In the genomic region with DNA sequence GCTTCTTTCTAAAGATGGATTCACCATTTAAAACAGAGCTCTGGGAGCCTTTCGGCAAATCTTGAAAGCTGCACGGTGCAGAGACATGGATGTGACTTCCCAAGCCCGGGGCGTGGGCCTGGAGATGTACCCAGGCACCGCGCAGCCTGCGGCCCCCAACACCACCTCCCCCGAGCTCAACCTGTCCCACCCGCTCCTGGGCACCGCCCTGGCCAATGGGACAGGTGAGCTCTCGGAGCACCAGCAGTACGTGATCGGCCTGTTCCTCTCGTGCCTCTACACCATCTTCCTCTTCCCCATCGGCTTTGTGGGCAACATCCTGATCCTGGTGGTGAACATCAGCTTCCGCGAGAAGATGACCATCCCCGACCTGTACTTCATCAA, we compare ENCODE assay signal across 22 cellular contexts. TPM values are rescaled to one million over a fixed set of nuclear protein-coding genes. Genes with fewer than 3 reads are reported as not detected.
"Had no signal": no experiment of that assay in that cellular context is flagged by ENCODE, and none has a peak within 500 bp of the region (broad histone marks: within the 10 kb centered on the region; RNA-seq: fewer than 3 reads in every experiment).

No MANE protein-coding gene starts in this region.

- H3K4me3 ChIP-seq: adrenal gland, breast epithelium, SK-N-MC had no signal

- H3K27me3 Mint-ChIP-seq: activated CD4-positive, alpha-beta T cell treated with anti-CD3 and anti-CD28 coated beads for 36 hours; activated naive CD8-positive, alpha-beta T cell treated with anti-CD3 and anti-CD28 coated beads, Interleukin-2, amount 10 ng/mL, durations not matched to agents 7 days and 5 days; T-cell had no signal

- H3K36me3 ChIP-seq: breast epithelium had no signal

- H3K27ac ChIP-seq: breast epithelium, KMS-11, SK-N-MC, VCaP had no signal

- DNase-seq: activated CD4-positive, alpha-beta memory T cell treated with anti-CD3 and anti-CD28 coated beads, Interleukin-2, amount 10 ng/mL, durations not matched to agents 7 days and 5 days; activated CD4-positive, alpha-beta T cell treated with anti-CD3 and anti-CD28 coated beads for 36 hours; activated CD4-positive, alpha-beta T cell treated with anti-CD3 and anti-CD28 coated beads, Interleukin-2, amount 50 U/mL, for 1 hour; activated naive CD4-positive, alpha-beta T cell treated with anti-CD3 and anti-CD28 coated beads, Interleukin-2, amount 50 U/mL, for 16 hours; activated naive CD8-positive, alpha-beta T cell treated with anti-CD3 and anti-CD28 coated beads, Interleukin-2, amount 10 ng/mL, durations not matched to agents 7 days and 5 days; activated T-cell treated with anti-CD3 and anti-CD28 coated beads, Interleukin-2, amount 50 U/mL, for 72 hours; adrenal gland; NCI-H1105; NCI-H1436; NCI-H1694 treated with DMSO at 0.1 percent for 48 hours; NCI-H2029 treated with DMSO at 0.1 percent for 48 hours; NCI-H345; NCI-H510A; NCI-H526 treated with DMSO at 0.1 percent for 48 hours; NCI-H82; T-cell had no signal

- H3K9me3 ChIP-seq: adrenal gland, breast epithelium had no signal

- H3K27me3 ChIP-seq: adrenal gland, breast epithelium had no signal

- ATAC-seq: activated CD4-positive, alpha-beta T cell treated with anti-CD3 and anti-CD28 coated beads for 36 hours; activated T-cell treated with anti-CD3 and anti-CD28 coated beads, Interleukin-2, amount 50 U/mL, for 72 hours; T-cell had no signal

- H3K4me2 ChIP-seq: KMS-11 had no signal

- H3K9ac ChIP-seq: KMS-11 had no signal

- H3K9me3 Mint-ChIP-seq: activated CD4-positive, alpha-beta memory T cell treated with anti-CD3 and anti-CD28 coated beads, Interleukin-2, amount 10 ng/mL, durations not matched to agents 7 days and 5 days; activated naive CD8-positive, alpha-beta T cell treated with anti-CD3 and anti-CD28 coated beads, Interleukin-2, amount 10 ng/mL, durations not matched to agents 7 days and 5 days; activated T-cell treated with anti-CD3 and anti-CD28 coated beads, Interleukin-2, amount 50 U/mL, for 72 hours; T-cell had no signal

- H3K27ac Mint-ChIP-seq: activated CD4-positive, alpha-beta memory T cell treated with anti-CD3 and anti-CD28 coated beads, Interleukin-2, amount 10 ng/mL, durations not matched to agents 7 days and 5 days; activated CD4-positive, alpha-beta T cell treated with anti-CD3 and anti-CD28 coated beads for 36 hours; activated naive CD8-positive, alpha-beta T cell treated with anti-CD3 and anti-CD28 coated beads, Interleukin-2, amount 10 ng/mL, durations not matched to agents 7 days and 5 days; activated T-cell treated with anti-CD3 and anti-CD28 coated beads, Interleukin-2, amount 50 U/mL, for 72 hours; T-cell had no signal

- H3K36me3 Mint-ChIP-seq: activated naive CD8-positive, alpha-beta T cell treated with anti-CD3 and anti-CD28 coated beads, Interleukin-2, amount 10 ng/mL, durations not matched to agents 7 days and 5 days had no signal

- H3K4me3 Mint-ChIP-seq: activated CD4-positive, alpha-beta memory T cell treated with anti-CD3 and anti-CD28 coated beads, Interleukin-2, amount 10 ng/mL, durations not matched to agents 7 days and 5 days; activated CD4-positive, alpha-beta T cell treated with anti-CD3 and anti-CD28 coated beads for 36 hours; activated naive CD8-positive, alpha-beta T cell treated with anti-CD3 and anti-CD28 coated beads, Interleukin-2, amount 10 ng/mL, durations not matched to agents 7 days and 5 days; activated T-cell treated with anti-CD3 and anti-CD28 coated beads, Interleukin-2, amount 50 U/mL, for 72 hours; T-cell had no signal

RNA-seq across cellular contexts. Expression of a gene that starts 3.7 kb away (rescaled TPM):
- total RNA-seq: activated CD4-positive, alpha-beta T cell treated with anti-CD3 and anti-CD28 coated beads for 36 hours; activated CD8-positive, alpha-beta memory T cell treated with anti-CD3 and anti-CD28 coated beads for 36 hours had no signal

RNA-seq across cellular contexts. Expression of a gene that starts 47.3 kb away (rescaled TPM):
- total RNA-seq: MCF 10A had no signal
